Comparison of ENCODE assay signal across 8 cellular contexts in the genomic region with DNA sequence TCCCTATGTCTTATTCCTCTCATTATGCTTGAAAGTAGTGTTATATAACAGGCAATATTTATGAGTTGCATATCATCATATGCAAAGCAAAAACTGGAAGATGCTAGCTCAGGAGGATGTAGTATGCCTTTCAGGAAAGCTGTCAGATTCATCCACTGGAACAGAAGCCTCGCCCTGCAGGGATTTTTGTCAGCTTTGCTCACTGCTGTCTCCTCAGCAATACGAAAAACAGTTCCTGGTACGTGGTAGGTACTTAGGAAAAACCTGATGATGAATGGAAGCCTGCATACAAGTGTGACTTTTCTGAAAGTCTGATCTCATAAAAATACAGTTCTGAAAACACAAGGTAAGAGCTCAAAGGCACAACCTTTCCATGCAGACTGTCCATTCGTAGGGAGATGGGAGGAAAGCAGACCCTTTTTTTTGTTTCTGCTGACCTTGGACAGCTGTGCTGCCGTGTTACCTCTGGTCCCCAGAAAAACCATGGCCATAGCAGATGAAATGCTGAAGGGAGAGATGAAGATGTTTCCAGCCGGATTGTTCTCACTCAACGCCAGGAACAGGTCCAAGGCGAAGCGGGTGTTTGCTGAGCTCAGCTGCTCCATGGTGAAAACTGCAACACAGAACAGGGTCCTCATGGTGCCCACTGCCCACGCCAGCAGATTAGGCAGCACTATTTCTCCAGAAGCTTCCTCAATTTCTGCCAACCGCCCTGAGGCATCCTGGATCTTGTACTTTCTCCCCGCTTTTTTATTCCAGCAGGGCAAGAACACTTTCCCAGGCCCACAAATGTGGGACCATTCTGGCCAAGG. TPM values are rescaled to one million over a fixed set of nuclear protein-coding genes. Genes with fewer than 3 reads are reported as not detected.
DNase-seq lines count a peak whose midpoint lies in the region; ATAC-seq and TF ChIP-seq lines count a peak whose summit lies in the region.

No MANE protein-coding gene starts in this region.

- peaks cover 20% of the 10 kb centered on the region for H3K36me3 Mint-ChIP-seq in WTC11

- TF ChIP-seq CTCF in WTC11 (IDR thresholded peaks at IDR 0.05) (no peak), foreskin fibroblast (IDR thresholded peaks at IDR 0.05; ENCODE audit: low read depth, low read length) (no peak)

- peak overlapping the region; percentile 91 for H3K4me3 Mint-ChIP-seq in WTC11

- 0 out of 2 replicates have a peak, but pooled peaks cover 6% of the 10 kb centered on the region for H3K9me3 Mint-ChIP-seq in WTC11

- no peak for ATAC-seq in WTC11
- no peak for ATAC-seq in GM21447 (IDR thresholded peaks at IDR 0.05; ENCODE audit: unreplicated experiment)
- no peak for ATAC-seq in GM19351 (IDR thresholded peaks at IDR 0.05; ENCODE audit: unreplicated experiment)
- ATAC-seq in HG03521 (IDR thresholded peaks at IDR 0.05; ENCODE audit: unreplicated experiment): no peak

- H3K4me3 ChIP-seq in foreskin fibroblast (ENCODE audit: low read depth in 1 of 2, low read length in 2 of 2): peak overlapping the region; percentile 56 to 63

- no peaks in the 10 kb centered on the region; the same call in 1 of the 2 replicates for H3K27me3 Mint-ChIP-seq in WTC11 (ENCODE audit: low read depth)

- CTCF ChIA-PET in WTC11 (lab: Charles Lee): interaction anchor here (0.9 to 3.8 kb wide), 8 partner anchors 11 to 149 kb away, joined by 3 to 68 read pairs (median 18); a partner anchor contains a TSS

- POLR2A ChIA-PET in WTC11 (lab: Charles Lee): interaction anchor here (0.7 to 1.9 kb wide), 2 partner anchors 146 to 159 kb away, joined by 3 to 7 read pairs; a partner anchor contains a TSS

- peaks cover 36% of the 10 kb centered on the region for H3K4me1 Mint-ChIP-seq in WTC11

- peak overlapping the region; percentile 51; the same call in 1 of the 2 replicates for H3K27ac Mint-ChIP-seq in WTC11

- DNase-seq in EH (ENCODE audit: low read depth): peak; percentile 18
- no peak for DNase-seq in WTC11 (ENCODE audit: low spot score)
- peak in 1 of 2 donors; percentile 39 for DNase-seq in foreskin fibroblast
- peak; percentile 70 for DNase-seq in renal cortical epithelial cell (ENCODE audit: low read depth)
- DNase-seq in effector CD4-positive, alpha-beta T cell: no peak

TF ChIP-seq in WTC11, 78 proteins besides CTCF, POLR2A, EP300 and RAD21:
- TF ChIP-seq, protein P1, sequence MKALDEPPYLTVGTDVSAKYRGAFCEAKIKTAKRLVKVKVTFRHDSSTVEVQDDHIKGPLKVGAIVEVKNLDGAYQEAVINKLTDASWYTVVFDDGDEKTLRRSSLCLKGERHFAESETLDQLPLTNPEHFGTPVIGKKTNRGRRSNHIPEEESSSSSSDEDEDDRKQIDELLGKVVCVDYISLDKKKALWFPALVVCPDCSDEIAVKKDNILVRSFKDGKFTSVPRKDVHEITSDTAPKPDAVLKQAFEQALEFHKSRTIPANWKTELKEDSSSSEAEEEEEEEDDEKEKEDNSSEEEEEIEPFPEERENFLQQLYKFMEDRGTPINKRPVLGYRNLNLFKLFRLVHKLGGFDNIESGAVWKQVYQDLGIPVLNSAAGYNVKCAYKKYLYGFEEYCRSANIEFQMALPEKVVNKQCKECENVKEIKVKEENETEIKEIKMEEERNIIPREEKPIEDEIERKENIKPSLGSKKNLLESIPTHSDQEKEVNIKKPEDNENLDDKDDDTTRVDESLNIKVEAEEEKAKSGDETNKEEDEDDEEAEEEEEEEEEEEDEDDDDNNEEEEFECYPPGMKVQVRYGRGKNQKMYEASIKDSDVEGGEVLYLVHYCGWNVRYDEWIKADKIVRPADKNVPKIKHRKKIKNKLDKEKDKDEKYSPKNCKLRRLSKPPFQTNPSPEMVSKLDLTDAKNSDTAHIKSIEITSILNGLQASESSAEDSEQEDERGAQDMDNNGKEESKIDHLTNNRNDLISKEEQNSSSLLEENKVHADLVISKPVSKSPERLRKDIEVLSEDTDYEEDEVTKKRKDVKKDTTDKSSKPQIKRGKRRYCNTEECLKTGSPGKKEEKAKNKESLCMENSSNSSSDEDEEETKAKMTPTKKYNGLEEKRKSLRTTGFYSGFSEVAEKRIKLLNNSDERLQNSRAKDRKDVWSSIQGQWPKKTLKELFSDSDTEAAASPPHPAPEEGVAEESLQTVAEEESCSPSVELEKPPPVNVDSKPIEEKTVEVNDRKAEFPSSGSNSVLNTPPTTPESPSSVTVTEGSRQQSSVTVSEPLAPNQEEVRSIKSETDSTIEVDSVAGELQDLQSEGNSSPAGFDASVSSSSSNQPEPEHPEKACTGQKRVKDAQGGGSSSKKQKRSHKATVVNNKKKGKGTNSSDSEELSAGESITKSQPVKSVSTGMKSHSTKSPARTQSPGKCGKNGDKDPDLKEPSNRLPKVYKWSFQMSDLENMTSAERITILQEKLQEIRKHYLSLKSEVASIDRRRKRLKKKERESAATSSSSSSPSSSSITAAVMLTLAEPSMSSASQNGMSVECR (CRISPR knock-in tag; IDR thresholded peaks at IDR 0.05; ENCODE audit: borderline replicate concordance): no peak
- TF ChIP-seq TCF7 (CRISPR knock-in tag; IDR thresholded peaks at IDR 0.05; ENCODE audit: low read depth): no peak
- TF ChIP-seq ZNF138 (CRISPR knock-in tag; conservative IDR thresholded peaks at IDR 0.05): no peak
- TF ChIP-seq ZNF219 (CRISPR knock-in tag; IDR thresholded peaks at IDR 0.05; ENCODE audit: borderline replicate concordance): no peak
- no peak for TF ChIP-seq ZNF423 (CRISPR knock-in tag; IDR thresholded peaks at IDR 0.05)
- no peak for TF ChIP-seq ATF1 (CRISPR knock-in tag; IDR thresholded peaks at IDR 0.05)
- TF ChIP-seq, protein P2, sequence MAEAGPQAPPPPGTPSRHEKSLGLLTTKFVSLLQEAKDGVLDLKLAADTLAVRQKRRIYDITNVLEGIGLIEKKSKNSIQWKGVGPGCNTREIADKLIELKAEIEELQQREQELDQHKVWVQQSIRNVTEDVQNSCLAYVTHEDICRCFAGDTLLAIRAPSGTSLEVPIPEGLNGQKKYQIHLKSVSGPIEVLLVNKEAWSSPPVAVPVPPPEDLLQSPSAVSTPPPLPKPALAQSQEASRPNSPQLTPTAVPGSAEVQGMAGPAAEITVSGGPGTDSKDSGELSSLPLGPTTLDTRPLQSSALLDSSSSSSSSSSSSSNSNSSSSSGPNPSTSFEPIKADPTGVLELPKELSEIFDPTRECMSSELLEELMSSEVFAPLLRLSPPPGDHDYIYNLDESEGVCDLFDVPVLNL (CRISPR knock-in tag; IDR thresholded peaks at IDR 0.05; ENCODE audit: borderline replicate concordance, low read depth): no peak
- TF ChIP-seq ZNF317 (CRISPR knock-in tag; IDR thresholded peaks at IDR 0.05; ENCODE audit: borderline replicate concordance, low read depth): no peak
- no peak for TF ChIP-seq KAT7 (CRISPR knock-in tag; IDR thresholded peaks at IDR 0.05; ENCODE audit: borderline replicate concordance)
- TF ChIP-seq FOXP1 (CRISPR knock-in tag; IDR thresholded peaks at IDR 0.05; ENCODE audit: borderline replicate concordance): no peak
- TF ChIP-seq, protein P3, sequence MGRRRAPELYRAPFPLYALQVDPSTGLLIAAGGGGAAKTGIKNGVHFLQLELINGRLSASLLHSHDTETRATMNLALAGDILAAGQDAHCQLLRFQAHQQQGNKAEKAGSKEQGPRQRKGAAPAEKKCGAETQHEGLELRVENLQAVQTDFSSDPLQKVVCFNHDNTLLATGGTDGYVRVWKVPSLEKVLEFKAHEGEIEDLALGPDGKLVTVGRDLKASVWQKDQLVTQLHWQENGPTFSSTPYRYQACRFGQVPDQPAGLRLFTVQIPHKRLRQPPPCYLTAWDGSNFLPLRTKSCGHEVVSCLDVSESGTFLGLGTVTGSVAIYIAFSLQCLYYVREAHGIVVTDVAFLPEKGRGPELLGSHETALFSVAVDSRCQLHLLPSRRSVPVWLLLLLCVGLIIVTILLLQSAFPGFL (CRISPR knock-in tag; IDR thresholded peaks at IDR 0.05; ENCODE audit: borderline replicate concordance): no peak

RNA-seq across cellular contexts. Expression of a gene that starts 1.5 kb away (rescaled TPM):
- total RNA-seq in WTC11 (2021): 14.8 to 21.1 TPM (median 16.9 TPM) in 3 replicates
- total RNA-seq in renal cortical epithelial cell: 43.6 and 79.7 TPM in 2 replicates

Comparison
In these comparisons a context has a peak if more than half of its experiments do, and no peak if none do; other contexts are left out.
1. DNase-seq: peak in EH (single experiment) and renal cortical epithelial cell (single experiment); none in WTC11 (single experiment) and effector CD4-positive, alpha-beta T cell (single experiment).